In the genomic region with DNA sequence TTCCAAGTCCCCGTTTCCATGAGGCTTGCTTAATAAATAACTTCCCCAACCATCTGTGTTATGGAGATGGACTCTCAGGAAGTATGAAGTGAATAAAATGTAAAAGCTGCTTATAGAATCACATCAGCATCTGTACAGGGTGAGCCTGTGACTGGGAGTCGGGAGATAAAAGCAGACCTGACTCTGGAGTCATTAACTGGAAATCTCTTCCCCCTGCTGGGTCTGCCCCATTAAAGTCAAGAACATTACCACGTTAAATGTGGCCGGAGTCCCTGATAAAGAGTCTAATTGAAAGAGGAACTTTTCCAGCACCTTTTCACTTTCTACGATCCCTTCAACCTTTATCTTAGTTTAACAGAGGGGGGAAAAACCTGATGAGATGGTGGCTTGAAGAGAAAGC, we compare ENCODE assay signal across 23 cellular contexts.
DNase-seq lines count a peak whose midpoint lies in the region; ATAC-seq and TF ChIP-seq lines count a peak whose summit lies in the region.
"Had no signal": no experiment of that assay in that cellular context is flagged by ENCODE, and none has a peak within 500 bp of the region (broad histone marks: within the 10 kb centered on the region; RNA-seq: fewer than 3 reads in every experiment).

No MANE protein-coding gene starts in this region.

- POLR2A ChIA-PET in SK-N-SH (lab: Yijun Ruan, JAX) = interaction anchor here (1.5 kb wide), 1 partner anchor 162 kb away, joined by 5 read pairs; no protein-coding TSS in a partner anchor

- TF ChIP-seq RAD21 in SK-N-SH (IDR thresholded peaks at IDR 0.05; ENCODE audit: low read length) = peak; percentile 40; the same call in 1 of the 2 replicates

- no peaks in the 10 kb centered on the region for H4K20me1 ChIP-seq in SK-N-SH (ENCODE audit: insufficient read depth)

- peak; percentile 55 for DNase-seq in NCI-H82 (lab: John Stamatoyannopoulos, UW)
- no peak for DNase-seq in NCI-H82 treated with DMSO at 0.1 percent for 48 hours (lab: John Stamatoyannopoulos, UW; ENCODE audit: unreplicated experiment)
- peak; percentile 41 for DNase-seq in SK-N-SH
- DNase-seq in left kidney (ENCODE audit: low read depth, low spot score) = peak; percentile 6
- peak; percentile 16 for DNase-seq in retina
- DNase-seq in Peyer's patch = no peak
- no peak for DNase-seq in stimulated activated CD4-positive, alpha-beta T cell treated with anti-CD3 and anti-CD28 coated beads, Interleukin-15, amount 100 ng/mL, for 24 hours
- DNase-seq: 8988T; ACHN; AML-193; C1 segment of cervical spinal cord; Calu3; CD4-positive, alpha-beta memory T cell; COR-L47; DMS79; EL; GDM1; H9 had no signal

- no peak overlapping the region for H3K4me2 ChIP-seq in SK-N-SH
- H3K4me2 ChIP-seq: A549, GM23338 had no signal

- no peak for ATAC-seq in GM18498 (IDR thresholded peaks at IDR 0.05; ENCODE audit: unreplicated experiment)
- ATAC-seq: A549, GM12878, GM23338, HCT116 had no signal

- no peak overlapping the region for H2AFZ ChIP-seq in SK-N-SH (ENCODE audit: low read depth)
- H2AFZ ChIP-seq: GM23338 had no signal

- no peaks in the 10 kb centered on the region for H3K36me3 ChIP-seq in SK-N-SH (replicated peaks in 1 of 2; ENCODE audit: control insufficient read depth in 1 of 2, insufficient read depth in 2 of 2, low read length in 1 of 2)
- no peaks in the 10 kb centered on the region for H3K36me3 ChIP-seq in Peyer's patch

- peak overlapping the region in 1 of 2 experiments; percentile 96; a peak in 2 of 4 replicates for H3K27ac ChIP-seq in SK-N-SH (ENCODE audit: low read depth in 2 of 2, low read length in 1 of 2)
- H3K27ac ChIP-seq in Peyer's patch = no peak overlapping the region
- H3K27ac ChIP-seq: A549 had no signal

- H3K4me1 ChIP-seq in SK-N-SH (ENCODE audit: control insufficient read depth in 1 of 2, insufficient read depth in 2 of 2, low read depth in 1 of 2, low read length in 1 of 2) (peaks cover 0 to 13% of the 10 kb centered on the region in 2 experiments; a peak in 2 of 4 replicates), Peyer's patch (no peaks in the 10 kb centered on the region)
- H3K4me1 ChIP-seq: A549 had no signal

- H3K4me3 ChIP-seq in SK-N-SH (ENCODE audit: low read depth in 2 of 2, low read length in 1 of 2) (no peak overlapping the region), Peyer's patch (no peak overlapping the region)
- H3K4me3 ChIP-seq: A549, GM12878, GM23338 had no signal

- TF ChIP-seq EP300 in SK-N-SH (IDR thresholded peaks at IDR 0.05; ENCODE audit: borderline replicate concordance in 1 of 2, low read depth in 1 of 2, low read length in 1 of 2) = peak in 1 of 2 experiments; percentile 88; a peak in 2 of 4 replicates

- no peaks in the 10 kb centered on the region for H3K79me2 ChIP-seq in SK-N-SH (ENCODE audit: insufficient read depth)

- no peak overlapping the region for H3K9ac ChIP-seq in SK-N-SH

- H3K9me2 ChIP-seq in SK-N-SH = no peaks in the 10 kb centered on the region

- H3F3A ChIP-seq in SK-N-SH (replicated peaks; ENCODE audit: insufficient read depth) = no peaks in the 10 kb centered on the region

- no peak for TF ChIP-seq POLR2A in Peyer's patch (IDR thresholded peaks at IDR 0.05)

- TF ChIP-seq CTCF in SK-N-SH (IDR thresholded peaks at IDR 0.05) (no peak), Peyer's patch (IDR thresholded peaks at IDR 0.05) (no peak)

- H3K27me3 ChIP-seq in SK-N-SH (ENCODE audit: insufficient read depth) (no peaks in the 10 kb centered on the region), Peyer's patch (no peaks in the 10 kb centered on the region)

- CTCF ChIA-PET in SK-N-SH (lab: Yijun Ruan, JAX) = interaction anchor here (1.0 to 1.4 kb wide), 3 partner anchors 17 to 95 kb away, joined by 3 to 4 read pairs (median 3); no protein-coding TSS in a partner anchor

- 3% methylated on average over 5 of the region's 5 CpGs for WGBS in SK-N-SH (ENCODE audit: low lambda C conversion rate)

- H3K9me3 ChIP-seq in SK-N-SH = no peaks in the 10 kb centered on the region
- no peaks in the 10 kb centered on the region for H3K9me3 ChIP-seq in Peyer's patch
- H3K9me3 ChIP-seq: A549 had no signal

TF ChIP-seq in SK-N-SH, 30 proteins besides CTCF, POLR2A, EP300 and RAD21:
- TF ChIP-seq, protein P1, sequence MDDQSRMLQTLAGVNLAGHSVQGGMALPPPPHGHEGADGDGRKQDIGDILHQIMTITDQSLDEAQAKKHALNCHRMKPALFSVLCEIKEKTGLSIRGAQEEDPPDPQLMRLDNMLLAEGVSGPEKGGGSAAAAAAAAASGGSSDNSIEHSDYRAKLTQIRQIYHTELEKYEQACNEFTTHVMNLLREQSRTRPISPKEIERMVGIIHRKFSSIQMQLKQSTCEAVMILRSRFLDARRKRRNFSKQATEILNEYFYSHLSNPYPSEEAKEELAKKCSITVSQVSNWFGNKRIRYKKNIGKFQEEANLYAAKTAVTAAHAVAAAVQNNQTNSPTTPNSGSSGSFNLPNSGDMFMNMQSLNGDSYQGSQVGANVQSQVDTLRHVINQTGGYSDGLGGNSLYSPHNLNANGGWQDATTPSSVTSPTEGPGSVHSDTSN (IDR thresholded peaks at IDR 0.05) = no peak
- no peak for TF ChIP-seq TEAD4 (IDR thresholded peaks at IDR 0.05; ENCODE audit: borderline replicate concordance, insufficient read depth)
- TF ChIP-seq JUND (IDR thresholded peaks at IDR 0.05) = no peak
- peak; percentile 59 for TF ChIP-seq CHD2 (IDR thresholded peaks at IDR 0.05; ENCODE audit: low read length, partially characterized antibody)
- TF ChIP-seq YY1 (IDR thresholded peaks at IDR 0.05; ENCODE audit: low read depth) = no peak
- peak; percentile 78 for TF ChIP-seq GATA2 (CRISPR knock-in tag; IDR thresholded peaks at IDR 0.05)
- TF ChIP-seq, protein P2, sequence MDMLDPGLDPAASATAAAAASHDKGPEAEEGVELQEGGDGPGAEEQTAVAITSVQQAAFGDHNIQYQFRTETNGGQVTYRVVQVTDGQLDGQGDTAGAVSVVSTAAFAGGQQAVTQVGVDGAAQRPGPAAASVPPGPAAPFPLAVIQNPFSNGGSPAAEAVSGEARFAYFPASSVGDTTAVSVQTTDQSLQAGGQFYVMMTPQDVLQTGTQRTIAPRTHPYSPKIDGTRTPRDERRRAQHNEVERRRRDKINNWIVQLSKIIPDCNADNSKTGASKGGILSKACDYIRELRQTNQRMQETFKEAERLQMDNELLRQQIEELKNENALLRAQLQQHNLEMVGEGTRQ (IDR thresholded peaks at IDR 0.05; ENCODE audit: borderline replicate concordance, low read depth, low read length) = no peak
- TF ChIP-seq, protein P3, sequence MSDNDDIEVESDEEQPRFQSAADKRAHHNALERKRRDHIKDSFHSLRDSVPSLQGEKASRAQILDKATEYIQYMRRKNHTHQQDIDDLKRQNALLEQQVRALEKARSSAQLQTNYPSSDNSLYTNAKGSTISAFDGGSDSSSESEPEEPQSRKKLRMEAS (IDR thresholded peaks at IDR 0.05; ENCODE audit: low read depth) = no peak
- TF ChIP-seq NFIC (IDR thresholded peaks at IDR 0.05; ENCODE audit: borderline replicate concordance) = no peak
- TF ChIP-seq TCF12 (IDR thresholded peaks at IDR 0.05) = peak; percentile 19; the same call in 1 of the 2 replicates
- TF ChIP-seq FOXJ3 (CRISPR knock-in tag; IDR thresholded peaks at IDR 0.05) = 0 out of 2 replicates have a peak, but pooled peaks have one; percentile 31
- TF ChIP-seq RFX5 (IDR thresholded peaks at IDR 0.05; ENCODE audit: low read length) = no peak
- no peak for TF ChIP-seq FOSL2 (IDR thresholded peaks at IDR 0.05; ENCODE audit: borderline replicate concordance, low read depth)
- peak; percentile 62; the same call in 1 of the 2 replicates for TF ChIP-seq RCOR1 (IDR thresholded peaks at IDR 0.05; ENCODE audit: low read length)
- no peak for TF ChIP-seq RXRA (IDR thresholded peaks at IDR 0.05; ENCODE audit: borderline replicate concordance, low read depth)

Comparison
In these comparisons a context has a peak if more than half of its experiments do, and no peak if none do; other contexts are left out.
1. DNase-seq: peak in NCI-H82 (single experiment), SK-N-SH (single experiment), left kidney (single experiment) and retina (single experiment); none in NCI-H82 treated with DMSO at 0.1 percent for 48 hours (single experiment), Peyer's patch (0 of 3) and stimulated activated CD4-positive, alpha-beta T cell treated with anti-CD3 and anti-CD28 coated beads, Interleukin-15, amount 100 ng/mL, for 24 hours (single experiment).